ENCODE assay signal across 16 cellular contexts in genomic region chrX:51891245-51891644, GRCh38. TPM values are rescaled to one million over a fixed set of nuclear protein-coding genes. Genes with fewer than 3 reads are reported as not detected.
DNase-seq lines count a peak whose midpoint lies in the region; ATAC-seq, FAIRE-seq and TF ChIP-seq lines count a peak whose summit lies in the region.
"Had no signal": no experiment of that assay in that cellular context is flagged by ENCODE, and none has a peak within 500 bp of the region (broad histone marks: within the 10 kb centered on the region; RNA-seq: fewer than 3 reads in every experiment).

No MANE protein-coding gene starts in this region.

- H3K23ac ChIP-seq in neuronal stem cell (ENCODE audit: low read depth, low read length, poor library complexity) = no peak overlapping the region

- H3K4me2 ChIP-seq in Loucy (ENCODE audit: low read depth, low read length, poor library complexity, severe bottlenecking) = peak overlapping the region; percentile 73
- no peak overlapping the region for H3K4me2 ChIP-seq in neuronal stem cell (ENCODE audit: insufficient read depth, low read length, poor library complexity, severe bottlenecking)

- no peak overlapping the region for H3K14ac ChIP-seq in neuronal stem cell (ENCODE audit: low read length)

- H3F3A ChIP-seq in Loucy (ENCODE audit: low read depth) = no peaks in the 10 kb centered on the region

- H4K20me1 ChIP-seq in Loucy (ENCODE audit: insufficient read depth, low read length, poor library complexity, severe bottlenecking) = peaks cover 12% of the 10 kb centered on the region

- no peak for TF ChIP-seq CTCF in Loucy (conservative IDR thresholded peaks at IDR 0.05; ENCODE audit: low read length)

- peaks cover 17% of the 10 kb centered on the region for H3K4me1 Mint-ChIP-seq in T-helper 1 cell treated with Interleukin-12 subunit alpha and Interleukin-12 subunit beta and Interleukin-4 antibody, amounts not matched to agents 30 μg/mL and 1 μg/mL, for 36 hours (ENCODE audit: low read depth)
- peaks cover 12% of the 10 kb centered on the region in 2 donors for H3K4me1 Mint-ChIP-seq in effector memory CD8-positive, alpha-beta T cell (ENCODE audit: low read depth in 2 of 2)

- H3K79me2 ChIP-seq in Loucy (ENCODE audit: insufficient read depth, low read length) = peaks cover 28% of the 10 kb centered on the region

- no peaks in the 10 kb centered on the region for H3K9me3 Mint-ChIP-seq in T-helper 1 cell treated with Interleukin-12 subunit alpha and Interleukin-12 subunit beta and Interleukin-4 antibody, amounts not matched to agents 30 μg/mL and 1 μg/mL, for 36 hours
- H3K9me3 Mint-ChIP-seq in effector memory CD8-positive, alpha-beta T cell = no peaks in the 10 kb centered on the region
- H3K9me3 Mint-ChIP-seq: WTC11 had no signal

- H3K9me3 ChIP-seq in Loucy (ENCODE audit: insufficient read depth, low read depth, low read length) (no peaks in the 10 kb centered on the region), neuronal stem cell (replicated peaks in 1 of 2; ENCODE audit: control insufficient read depth in 2 of 2, insufficient read depth in 1 of 2, low read depth in 1 of 2, low read length in 2 of 2) (no peaks in the 10 kb centered on the region)
- H3K9me3 ChIP-seq: SJSA1 had no signal

- H2BK15ac ChIP-seq in neuronal stem cell (ENCODE audit: low read length) = no peak overlapping the region

- H3K4ac ChIP-seq in neuronal stem cell (ENCODE audit: low read length) = no peak overlapping the region

- H3K4me3 ChIP-seq in Loucy (ENCODE audit: low read length, poor library complexity, severe bottlenecking) (peak overlapping the region; percentile 44), neuronal stem cell (ENCODE audit: low read length in 2 of 2) (no peak overlapping the region)
- H3K4me3 ChIP-seq: SJSA1, skin epidermis had no signal

- H3K4me1 ChIP-seq in Loucy (ENCODE audit: insufficient read depth, low read length, poor library complexity, severe bottlenecking) (peaks cover 29% of the 10 kb centered on the region), neuronal stem cell (ENCODE audit: control insufficient read depth in 2 of 2, insufficient read depth in 1 of 2, low read depth in 1 of 2, low read length in 2 of 2) (peaks cover 10 to 15% of the 10 kb centered on the region in 2 donors)

- ATAC-seq in effector memory CD8-positive, alpha-beta T cell (replicated peaks) = no peak
- ATAC-seq: WTC11 had no signal

- no peak overlapping the region for H3K18ac ChIP-seq in neuronal stem cell (ENCODE audit: low read length)

- DNase-seq in T-helper 1 cell (no peak), neuronal stem cell (ENCODE audit: low spot score) (no peak), frontal cortex (ENCODE audit: low spot score in 2 of 2) (no peak), HuH-7 (ENCODE audit: low spot score) (no peak)
- DNase-seq in effector memory CD8-positive, alpha-beta T cell = no peak
- no peak for DNase-seq in stimulated activated CD4-positive, alpha-beta T cell treated with anti-CD3 and anti-CD28 coated beads, Interleukin-4, amount 100 ng/mL, for 1 hour
- DNase-seq: 8988T; left cardiac atrium; MM.1S; NK-92 treated with Interleukin-12 subunit alpha and Interleukin-12 subunit beta, amount 100 ng/mL, for 24 hours had no signal

- peak overlapping the region; percentile 40 for H3K4me3 Mint-ChIP-seq in T-helper 1 cell treated with Interleukin-12 subunit alpha and Interleukin-12 subunit beta and Interleukin-4 antibody, amounts not matched to agents 30 μg/mL and 1 μg/mL, for 36 hours
- no peak overlapping the region for H3K4me3 Mint-ChIP-seq in effector memory CD8-positive, alpha-beta T cell
- H3K4me3 Mint-ChIP-seq: WTC11 had no signal

- H4K91ac ChIP-seq in neuronal stem cell (ENCODE audit: low read depth, low read length, poor library complexity) = no peak overlapping the region

- H3K79me1 ChIP-seq in neuronal stem cell (ENCODE audit: low read depth, low read length) = peaks cover 2% of the 10 kb centered on the region

- H2BK12ac ChIP-seq in neuronal stem cell (ENCODE audit: low read length) = no peak overlapping the region

- no peaks in the 10 kb centered on the region for H3K9me2 ChIP-seq in Loucy (replicated peaks; ENCODE audit: low read depth, low read length)

- no peaks in the 10 kb centered on the region for H3K36me3 Mint-ChIP-seq in T-helper 1 cell treated with Interleukin-12 subunit alpha and Interleukin-12 subunit beta and Interleukin-4 antibody, amounts not matched to agents 30 μg/mL and 1 μg/mL, for 36 hours (ENCODE audit: low read depth)
- H3K36me3 Mint-ChIP-seq in effector memory CD8-positive, alpha-beta T cell (ENCODE audit: insufficient read depth) = peaks cover 4% of the 10 kb centered on the region

- no CpG with 5 or more reads among the region's 1 CpG for WGBS in neuronal stem cell (ENCODE audit: extremely low coverage in 2 of 2, insufficient read length in 2 of 2, insufficient replicate concordance in 1 of 2), 2 donors

- H2AFZ ChIP-seq in Loucy (ENCODE audit: low read length) = no peak overlapping the region
- peak overlapping the region; percentile 59 for H2AFZ ChIP-seq in neuronal stem cell (ENCODE audit: low read length)

- 0 out of 2 replicates have a peak, but pooled peaks cover 7% of the 10 kb centered on the region for H3K36me3 ChIP-seq in Loucy (ENCODE audit: insufficient read depth, low read length)
- peaks cover 6 to 12% of the 10 kb centered on the region in 2 donors for H3K36me3 ChIP-seq in neuronal stem cell (replicated peaks in 1 of 2; ENCODE audit: control insufficient read depth in 2 of 2, insufficient read depth in 2 of 2, low read length in 2 of 2)

- no peak overlapping the region for H2AK5ac ChIP-seq in neuronal stem cell (ENCODE audit: low read depth, low read length)

- H3K27ac ChIP-seq in neuronal stem cell (replicated peaks; ENCODE audit: low read length) = no peak overlapping the region
- H3K27ac ChIP-seq: SJSA1, skin epidermis had no signal

- no peak overlapping the region for H2BK5ac ChIP-seq in neuronal stem cell (ENCODE audit: low read length)

- H3K27ac Mint-ChIP-seq in T-helper 1 cell treated with Interleukin-12 subunit alpha and Interleukin-12 subunit beta and Interleukin-4 antibody, amounts not matched to agents 30 μg/mL and 1 μg/mL, for 36 hours = peak overlapping the region; percentile 65
- H3K27ac Mint-ChIP-seq in effector memory CD8-positive, alpha-beta T cell = peak overlapping the region; percentile 3 to 64
- H3K27ac Mint-ChIP-seq: WTC11 had no signal

- H4K8ac ChIP-seq in neuronal stem cell (ENCODE audit: low read depth, low read length) = no peak overlapping the region

- H3K27me3 ChIP-seq in Loucy (ENCODE audit: insufficient read depth, low read length, poor library complexity, severe bottlenecking) (no peaks in the 10 kb centered on the region), neuronal stem cell (ENCODE audit: control insufficient read depth in 3 of 3, insufficient read depth in 3 of 3, low read depth in 1 of 3, low read length in 3 of 3) (no peaks in the 10 kb centered on the region)
- H3K27me3 ChIP-seq: SJSA1 had no signal

- H3K9ac ChIP-seq in Loucy (ENCODE audit: low read depth, low read length, poor library complexity, severe bottlenecking) (no peak overlapping the region), neuronal stem cell (ENCODE audit: low read depth, low read length, poor library complexity) (no peak overlapping the region)

- H2BK120ac ChIP-seq in neuronal stem cell (ENCODE audit: low read depth, low read length) = no peak overlapping the region

- no peak for FAIRE-seq in frontal cortex (lab: Jason Lieb, UNC)
- FAIRE-seq: D721Med had no signal

- H3K27me3 Mint-ChIP-seq in T-helper 1 cell treated with Interleukin-12 subunit alpha and Interleukin-12 subunit beta and Interleukin-4 antibody, amounts not matched to agents 30 μg/mL and 1 μg/mL, for 36 hours (ENCODE audit: low read depth) = no peaks in the 10 kb centered on the region
- no peaks in the 10 kb centered on the region for H3K27me3 Mint-ChIP-seq in effector memory CD8-positive, alpha-beta T cell

RNA-seq across cellular contexts. Expression of gene MAGED1, which starts 2.2 kb away (rescaled TPM):
- 261 TPM for polyA plus RNA-seq in neuronal stem cell (2013, experiment 1 of 2)
- polyA plus RNA-seq in neuronal stem cell (2013, experiment 2 of 2) = 266 TPM
- 107 TPM for total RNA-seq in frontal cortex
